Comparison of ENCODE assay signal across 17 cellular contexts in genomic region chr1:58190614-58191013, GRCh38.
"Had no signal": no experiment of that assay in that cellular context is flagged by ENCODE, and none has a peak within 500 bp of the region (broad histone marks: within the 10 kb centered on the region; RNA-seq: fewer than 3 reads in every experiment).

No MANE protein-coding gene starts in this region.

- H3K4me1 ChIP-seq: pancreas, spleen had no signal

- H3K36me3 ChIP-seq: pancreas, spleen had no signal

- H3K27ac ChIP-seq: coronary artery, pancreas, spleen, VCaP had no signal

- ATAC-seq: activated naive CD8-positive, alpha-beta T cell treated with anti-CD3 and anti-CD28 coated beads, Interleukin-2, amount 50 U/mL, for 24 hours; pancreas; stimulated activated naive B cell treated with anti-CD40 and anti-IgM and Interleukin-4, amounts not matched to agents 10 μg/mL and 1 μg/mL and 100 μg/mL, for 72 hours had no signal

- DNase-seq: activated CD4-positive, CD25-positive, alpha-beta regulatory T cell treated with anti-CD3 and anti-CD28 coated beads, Interleukin-2, amount 50 U/mL, for 72 hours; activated CD8-positive, alpha-beta memory T cell treated with anti-CD3 and anti-CD28 coated beads for 24 hours; activated CD8-positive, alpha-beta memory T cell treated with anti-CD3 and anti-CD28 coated beads, Interleukin-2, amount 50 U/mL, for 48 hours; activated effector memory CD4-positive, alpha-beta T cell treated with Interleukin-2 at 50 U/mL for 16 hours; activated naive CD4-positive, alpha-beta T cell treated with anti-CD3 and anti-CD28 coated beads, Interleukin-2, amount 10 ng/mL, durations not matched to agents 7 days and 5 days; activated naive CD8-positive, alpha-beta T cell treated with anti-CD3 and anti-CD28 coated beads, Interleukin-2, amount 50 U/mL, for 24 hours; activated T-cell treated with anti-CD3 and anti-CD28 coated beads, Interleukin-2, amount 50 U/mL, for 48 hours; erythroblast; immature natural killer cell; kidney glomerular epithelial cell; pancreas; spleen; stimulated activated naive B cell treated with anti-CD40 and anti-IgM and Interleukin-4, amounts not matched to agents 10 μg/mL and 1 μg/mL and 100 μg/mL, for 72 hours; T-helper 2 cell had no signal

- H3K27me3 Mint-ChIP-seq: activated naive CD4-positive, alpha-beta T cell treated with anti-CD3 and anti-CD28 coated beads, Interleukin-2, amount 10 ng/mL, durations not matched to agents 7 days and 5 days; activated naive CD8-positive, alpha-beta T cell treated with anti-CD3 and anti-CD28 coated beads, Interleukin-2, amount 50 U/mL, for 24 hours had no signal

- H3K4me3 ChIP-seq: coronary artery, pancreas, spleen had no signal

- H3K36me3 Mint-ChIP-seq: activated naive CD4-positive, alpha-beta T cell treated with anti-CD3 and anti-CD28 coated beads, Interleukin-2, amount 10 ng/mL, durations not matched to agents 7 days and 5 days; immature natural killer cell; memory B cell; stimulated activated naive B cell treated with anti-CD40 and anti-IgM and Interleukin-4, amounts not matched to agents 10 μg/mL and 1 μg/mL and 100 μg/mL, for 72 hours had no signal

- H3K9me3 Mint-ChIP-seq: activated naive CD4-positive, alpha-beta T cell treated with anti-CD3 and anti-CD28 coated beads, Interleukin-2, amount 10 ng/mL, durations not matched to agents 7 days and 5 days; activated naive CD8-positive, alpha-beta T cell treated with anti-CD3 and anti-CD28 coated beads, Interleukin-2, amount 50 U/mL, for 24 hours; stimulated activated naive B cell treated with anti-CD40 and anti-IgM and Interleukin-4, amounts not matched to agents 10 μg/mL and 1 μg/mL and 100 μg/mL, for 72 hours had no signal

- H3K4me3 Mint-ChIP-seq: activated naive CD4-positive, alpha-beta T cell treated with anti-CD3 and anti-CD28 coated beads, Interleukin-2, amount 10 ng/mL, durations not matched to agents 7 days and 5 days; activated naive CD8-positive, alpha-beta T cell treated with anti-CD3 and anti-CD28 coated beads, Interleukin-2, amount 50 U/mL, for 24 hours; immature natural killer cell; memory B cell; stimulated activated naive B cell treated with anti-CD40 and anti-IgM and Interleukin-4, amounts not matched to agents 10 μg/mL and 1 μg/mL and 100 μg/mL, for 72 hours had no signal

- H3K9me3 ChIP-seq: pancreas, spleen had no signal

- H3K27me3 ChIP-seq: pancreas had no signal

- H3K4me1 Mint-ChIP-seq: activated naive CD4-positive, alpha-beta T cell treated with anti-CD3 and anti-CD28 coated beads, Interleukin-2, amount 10 ng/mL, durations not matched to agents 7 days and 5 days; activated naive CD8-positive, alpha-beta T cell treated with anti-CD3 and anti-CD28 coated beads, Interleukin-2, amount 50 U/mL, for 24 hours; immature natural killer cell; memory B cell; stimulated activated naive B cell treated with anti-CD40 and anti-IgM and Interleukin-4, amounts not matched to agents 10 μg/mL and 1 μg/mL and 100 μg/mL, for 72 hours had no signal

- H3K27ac Mint-ChIP-seq: activated naive CD4-positive, alpha-beta T cell treated with anti-CD3 and anti-CD28 coated beads, Interleukin-2, amount 10 ng/mL, durations not matched to agents 7 days and 5 days; activated naive CD8-positive, alpha-beta T cell treated with anti-CD3 and anti-CD28 coated beads, Interleukin-2, amount 50 U/mL, for 24 hours; immature natural killer cell; memory B cell; stimulated activated naive B cell treated with anti-CD40 and anti-IgM and Interleukin-4, amounts not matched to agents 10 μg/mL and 1 μg/mL and 100 μg/mL, for 72 hours had no signal
